ENCODE assay signal across 26 cellular contexts in genomic region chr14:104965561-104966231, GRCh38. TPM values are rescaled to one million over a fixed set of nuclear protein-coding genes. Genes with fewer than 3 reads are reported as not detected.
DNase-seq lines count a peak whose midpoint lies in the region; ATAC-seq and TF ChIP-seq lines count a peak whose summit lies in the region.
"Had no signal": no experiment of that assay in that cellular context is flagged by ENCODE, and none has a peak within 500 bp of the region (broad histone marks: within the 10 kb centered on the region; RNA-seq: fewer than 3 reads in every experiment).

No MANE protein-coding gene starts in this region.

- peaks cover 0 to 5% (median 0%) of the 10 kb centered on the region in 4 donors for H3K27me3 ChIP-seq in esophagus muscularis mucosa
- H3K27me3 ChIP-seq in stomach smooth muscle (ENCODE audit: control insufficient read depth in 1 of 2, insufficient read depth in 2 of 2, low read length in 2 of 2): no peaks in the 10 kb centered on the region
- H3K27me3 ChIP-seq in thyroid gland: no peaks in the 10 kb centered on the region

- peaks cover 16% of the 10 kb centered on the region for H3K27me3 Mint-ChIP-seq in activated naive CD8-positive, alpha-beta T cell treated with anti-CD3 and anti-CD28 coated beads, Interleukin-2, amount 50 U/mL, for 24 hours
- peaks cover 20% of the 10 kb centered on the region for H3K27me3 Mint-ChIP-seq in activated naive CD8-positive, alpha-beta T cell treated with anti-CD3 and anti-CD28 coated beads for 36 hours
- peaks cover 0 to 5% of the 10 kb centered on the region in 2 donors for H3K27me3 Mint-ChIP-seq in natural killer cell treated with Interleukin-12 subunit alpha and Interleukin-12 subunit beta and Interleukin-15 and Interleukin-18, amount 100 ng/mL, for 72 hours

- H3K27ac ChIP-seq in esophagus muscularis mucosa (replicated peaks in 1 of 4) (peak overlapping the region; percentile 87 to 99 (median 94)), stomach smooth muscle (ENCODE audit: low read length) (peak overlapping the region; percentile 97), thyroid gland (no peak overlapping the region)
- H3K27ac ChIP-seq: 22Rv1, HL-60 had no signal

- H3K9me3 ChIP-seq in esophagus muscularis mucosa: no peaks in the 10 kb centered on the region
- no peaks in the 10 kb centered on the region for H3K9me3 ChIP-seq in stomach smooth muscle (ENCODE audit: control insufficient read depth in 2 of 2, low read length in 2 of 2)
- no peaks in the 10 kb centered on the region for H3K9me3 ChIP-seq in thyroid gland

- no peak overlapping the region for H3K4me3 ChIP-seq in esophagus muscularis mucosa
- peak overlapping the region in 1 of 2 donors; percentile 22 for H3K4me3 ChIP-seq in stomach smooth muscle (ENCODE audit: low read length in 2 of 2)
- H3K4me3 ChIP-seq in thyroid gland (replicated peaks in 1 of 3): no peak overlapping the region

- H3K36me3 Mint-ChIP-seq in activated naive CD8-positive, alpha-beta T cell treated with anti-CD3 and anti-CD28 coated beads, Interleukin-2, amount 50 U/mL, for 24 hours (ENCODE audit: low read depth): no peaks in the 10 kb centered on the region
- H3K36me3 Mint-ChIP-seq in activated naive CD8-positive, alpha-beta T cell treated with anti-CD3 and anti-CD28 coated beads for 36 hours: no peaks in the 10 kb centered on the region
- no peaks in the 10 kb centered on the region for H3K36me3 Mint-ChIP-seq in natural killer cell treated with Interleukin-12 subunit alpha and Interleukin-12 subunit beta and Interleukin-15 and Interleukin-18, amount 100 ng/mL, for 72 hours
- H3K36me3 Mint-ChIP-seq: CD4-positive, CD25-positive, alpha-beta regulatory T cell had no signal

- TF ChIP-seq EP300 in esophagus muscularis mucosa (IDR thresholded peaks at IDR 0.05): no peak

- H3K4me1 ChIP-seq in esophagus muscularis mucosa (peaks cover 31 to 70% (median 55%) of the 10 kb centered on the region in 4 donors), stomach smooth muscle (ENCODE audit: control insufficient read depth, insufficient read depth, low read length) (peaks cover 53% of the 10 kb centered on the region), thyroid gland (peaks cover 26 to 42% of the 10 kb centered on the region in 2 donors)

- H3K9ac ChIP-seq in stomach smooth muscle (ENCODE audit: low read length in 2 of 2): no peak overlapping the region

- no peaks in the 10 kb centered on the region for H3K9me3 Mint-ChIP-seq in activated naive CD8-positive, alpha-beta T cell treated with anti-CD3 and anti-CD28 coated beads, Interleukin-2, amount 50 U/mL, for 24 hours
- no peaks in the 10 kb centered on the region for H3K9me3 Mint-ChIP-seq in activated naive CD8-positive, alpha-beta T cell treated with anti-CD3 and anti-CD28 coated beads for 36 hours
- no peaks in the 10 kb centered on the region for H3K9me3 Mint-ChIP-seq in natural killer cell treated with Interleukin-12 subunit alpha and Interleukin-12 subunit beta and Interleukin-15 and Interleukin-18, amount 100 ng/mL, for 72 hours
- H3K9me3 Mint-ChIP-seq: CD4-positive, CD25-positive, alpha-beta regulatory T cell; central memory CD8-positive, alpha-beta T cell; T-helper 2 cell treated with Interferon-gamma antibody and Interleukin-4, amounts not matched to agents 5 μg/mL and 100 μg/mL, for 36 hours had no signal

- TF ChIP-seq CTCF in esophagus muscularis mucosa (IDR thresholded peaks at IDR 0.05): no peak
- TF ChIP-seq CTCF in thyroid gland (IDR thresholded peaks at IDR 0.05): no peak

- no peak overlapping the region for H3K27ac Mint-ChIP-seq in activated naive CD8-positive, alpha-beta T cell treated with anti-CD3 and anti-CD28 coated beads, Interleukin-2, amount 50 U/mL, for 24 hours
- H3K27ac Mint-ChIP-seq in activated naive CD8-positive, alpha-beta T cell treated with anti-CD3 and anti-CD28 coated beads for 36 hours: no peak overlapping the region
- H3K27ac Mint-ChIP-seq in natural killer cell treated with Interleukin-12 subunit alpha and Interleukin-12 subunit beta and Interleukin-15 and Interleukin-18, amount 100 ng/mL, for 72 hours: no peak overlapping the region
- H3K27ac Mint-ChIP-seq: T-helper 2 cell treated with Interferon-gamma antibody and Interleukin-4, amounts not matched to agents 5 μg/mL and 100 μg/mL, for 36 hours had no signal

- ATAC-seq in activated naive CD8-positive, alpha-beta T cell treated with anti-CD3 and anti-CD28 coated beads, Interleukin-2, amount 50 U/mL, for 24 hours: peak; percentile 21
- ATAC-seq in natural killer cell treated with Interleukin-12 subunit alpha and Interleukin-12 subunit beta and Interleukin-15 and Interleukin-18, amount 100 ng/mL, for 72 hours: peak in 1 of 2 donors; percentile 29
- no peak for ATAC-seq in HG03521 (IDR thresholded peaks at IDR 0.05; ENCODE audit: unreplicated experiment)

- H3K36me3 ChIP-seq in esophagus muscularis mucosa: peaks cover 0 to 3% (median 0%) of the 10 kb centered on the region in 4 donors
- peaks cover 2 to 3% of the 10 kb centered on the region in 2 donors for H3K36me3 ChIP-seq in stomach smooth muscle (ENCODE audit: control insufficient read depth in 2 of 2, insufficient read depth in 2 of 2, low read length in 2 of 2)
- no peaks in the 10 kb centered on the region for H3K36me3 ChIP-seq in thyroid gland

- intact Hi-C loops in esophagus muscularis mucosa (cut with DNase I) (no loop called here), thyroid gland (cut with DNase I) (no loop called here)

- no peak for TF ChIP-seq POLR2A in esophagus muscularis mucosa (IDR thresholded peaks at IDR 0.05; ENCODE audit: low read depth)
- no peak for TF ChIP-seq POLR2A in thyroid gland (IDR thresholded peaks at IDR 0.05)

- DNase-seq in activated naive CD8-positive, alpha-beta T cell treated with anti-CD3 and anti-CD28 coated beads, Interleukin-2, amount 50 U/mL, for 24 hours: no peak
- DNase-seq in activated naive CD8-positive, alpha-beta T cell treated with anti-CD3 and anti-CD28 coated beads for 36 hours: no peak
- no peak for DNase-seq in esophagus muscularis mucosa (ENCODE audit: extremely low spot score)
- peak; percentile 57 for DNase-seq in natural killer cell treated with Interleukin-12 subunit alpha and Interleukin-12 subunit beta and Interleukin-15 and Interleukin-18, amount 100 ng/mL, for 72 hours (ENCODE audit: low spot score)
- DNase-seq in thyroid gland: no peak
- no peak for DNase-seq in T-helper 9 cell
- DNase-seq: activated CD4-positive, alpha-beta T cell treated with anti-CD3 and anti-CD28 coated beads for 48 hours; activated CD8-positive, alpha-beta memory T cell treated with anti-CD3 and anti-CD28 coated beads for 24 hours; activated effector memory CD4-positive, alpha-beta T cell treated with anti-CD3 and anti-CD28 coated beads, Interleukin-2, amount 50 U/mL, for 16 hours; CD4-positive, CD25-positive, alpha-beta regulatory T cell; dermis blood vessel endothelial cell; Kasumi-1; NCI-H146; NCI-H2107; NCI-H446; NCI-H82; stimulated activated CD8-positive, alpha-beta memory T cell treated with anti-CD3 and anti-CD28 coated beads, Interleukin-4, amount 100 ng/mL, for 48 hours; substantia nigra had no signal

- no peak overlapping the region for H3K4me3 Mint-ChIP-seq in activated naive CD8-positive, alpha-beta T cell treated with anti-CD3 and anti-CD28 coated beads, Interleukin-2, amount 50 U/mL, for 24 hours
- H3K4me3 Mint-ChIP-seq in activated naive CD8-positive, alpha-beta T cell treated with anti-CD3 and anti-CD28 coated beads for 36 hours: no peak overlapping the region
- no peak overlapping the region for H3K4me3 Mint-ChIP-seq in natural killer cell treated with Interleukin-12 subunit alpha and Interleukin-12 subunit beta and Interleukin-15 and Interleukin-18, amount 100 ng/mL, for 72 hours
- H3K4me3 Mint-ChIP-seq: CD4-positive, CD25-positive, alpha-beta regulatory T cell; central memory CD8-positive, alpha-beta T cell; T-helper 2 cell treated with Interferon-gamma antibody and Interleukin-4, amounts not matched to agents 5 μg/mL and 100 μg/mL, for 36 hours had no signal

- WGBS in esophagus muscularis mucosa: 81% methylated on average over 13 of the region's 13 CpGs
- WGBS in thyroid gland, 2 donors: 78 to 79% methylated on average over 4 to 6 of the region's 13 CpGs

- H3K4me1 Mint-ChIP-seq in activated naive CD8-positive, alpha-beta T cell treated with anti-CD3 and anti-CD28 coated beads, Interleukin-2, amount 50 U/mL, for 24 hours: no peaks in the 10 kb centered on the region
- no peaks in the 10 kb centered on the region for H3K4me1 Mint-ChIP-seq in activated naive CD8-positive, alpha-beta T cell treated with anti-CD3 and anti-CD28 coated beads for 36 hours
- no peaks in the 10 kb centered on the region for H3K4me1 Mint-ChIP-seq in natural killer cell treated with Interleukin-12 subunit alpha and Interleukin-12 subunit beta and Interleukin-15 and Interleukin-18, amount 100 ng/mL, for 72 hours (ENCODE audit: low read depth in 2 of 2)
- H3K4me1 Mint-ChIP-seq: CD4-positive, CD25-positive, alpha-beta regulatory T cell; central memory CD8-positive, alpha-beta T cell had no signal

RNA-seq across cellular contexts. Expression of gene AHNAK2, which starts 12.5 kb away (rescaled TPM):
- under 1 TPM in 1 of 2 experiments, not detected in 1; 0.02 TPM for total RNA-seq in activated naive CD8-positive, alpha-beta T cell treated with anti-CD3 and anti-CD28 coated beads for 36 hours
- total RNA-seq in esophagus muscularis mucosa (100 to 1,000 TPM in 3 of 4 donors, 10 to 100 TPM in 1; 95.3 to 277 (median 195) TPM), thyroid gland (10 to 100 TPM in 1 of 4 donors, 1 to 10 TPM in 3; 3.7 to 12.5 (median 6.9) TPM)
- total RNA-seq in natural killer cell treated with Interleukin-12 subunit alpha and Interleukin-12 subunit beta and Interleukin-15 and Interleukin-18, amount 100 ng/mL, for 72 hours: not detected
- total RNA-seq: CD4-positive, CD25-positive, alpha-beta regulatory T cell had no signal

RNA-seq across cellular contexts. Expression of gene CLBA1, which starts 19.9 kb away (rescaled TPM):
- 1 to 10 TPM; 1.5 to 1.9 TPM for total RNA-seq in activated naive CD8-positive, alpha-beta T cell treated with anti-CD3 and anti-CD28 coated beads for 36 hours
- total RNA-seq in esophagus muscularis mucosa: 1 to 10 TPM; 3.7 to 9.8 (median 6.7) TPM
- 1 to 10 TPM; 1.2 to 1.5 TPM for total RNA-seq in natural killer cell treated with Interleukin-12 subunit alpha and Interleukin-12 subunit beta and Interleukin-15 and Interleukin-18, amount 100 ng/mL, for 72 hours
- total RNA-seq in thyroid gland: 10 to 100 TPM; 16.8 to 31.6 (median 20.9) TPM

RNA-seq across cellular contexts. Expression of gene PLD4, which starts 41.0 kb away (rescaled TPM):
- total RNA-seq in activated naive CD8-positive, alpha-beta T cell treated with anti-CD3 and anti-CD28 coated beads for 36 hours: not detected
- total RNA-seq in esophagus muscularis mucosa (under 1 TPM; under 0.01 to 0.50 (median 0.15) TPM), thyroid gland (under 1 TPM in 2 of 4 donors, not detected in 2; 0.13 to 0.33 TPM)
- total RNA-seq in natural killer cell treated with Interleukin-12 subunit alpha and Interleukin-12 subunit beta and Interleukin-15 and Interleukin-18, amount 100 ng/mL, for 72 hours: not detected
- total RNA-seq: CD4-positive, CD25-positive, alpha-beta regulatory T cell; lung microvascular endothelial cell; RPMI7951 had no signal

RNA-seq across cellular contexts. Expression of gene CDCA4, which starts 55.2 kb away (rescaled TPM):
- total RNA-seq in activated naive CD8-positive, alpha-beta T cell treated with anti-CD3 and anti-CD28 coated beads for 36 hours: 10 to 100 TPM; 89.7 to 89.8 TPM
- 1 to 10 TPM; 5.0 to 8.0 (median 6.0) TPM for total RNA-seq in esophagus muscularis mucosa
- 10 to 100 TPM; 39.9 to 71.5 TPM for total RNA-seq in natural killer cell treated with Interleukin-12 subunit alpha and Interleukin-12 subunit beta and Interleukin-15 and Interleukin-18, amount 100 ng/mL, for 72 hours
- 1 to 10 TPM; 5.8 to 8.1 (median 7.3) TPM for total RNA-seq in thyroid gland

Comparison
In these comparisons a context has a peak if more than half of its experiments do, and no peak if none do; other contexts are left out.
1. H3K27ac ChIP-seq: peak in esophagus muscularis mucosa (4 of 4) and stomach smooth muscle (single experiment); none in thyroid gland (0 of 3).
2. RNA of gene AHNAK2, which starts 12.5 kb away (total RNA-seq): 95.3 to 277 TPM in esophagus muscularis mucosa; 3.7 to 12.5 TPM in thyroid gland, 0.02 TPM in activated naive CD8-positive, alpha-beta T cell treated with anti-CD3 and anti-CD28 coated beads for 36 hours and not detected in natural killer cell treated with Interleukin-12 subunit alpha and Interleukin-12 subunit beta and Interleukin-15 and Interleukin-18, amount 100 ng/mL, for 72 hours; every median in the first group is over 4 times any median in the second.